20 cellular contexts compared by ENCODE assay signal in genomic region chr1:239707615-239708014, GRCh38.
A peak's percentile ranks its signal among the peaks of the same experiment; 100 is the strongest.
DNase-seq lines count a peak whose midpoint lies in the region; ATAC-seq and TF ChIP-seq lines count a peak whose summit lies in the region.
"Had no signal": no experiment of that assay in that cellular context is flagged by ENCODE, and none has a peak within 500 bp of the region (broad histone marks: within the 10 kb centered on the region; RNA-seq: fewer than 3 reads in every experiment).

No MANE protein-coding gene starts in this region.

- H3K4me3 Mint-ChIP-seq in activated naive CD4-positive, alpha-beta T cell treated with anti-CD3 and anti-CD28 coated beads, Interleukin-2, amount 50 U/mL, for 24 hours, result no peak overlapping the region
- no peak overlapping the region for H3K4me3 Mint-ChIP-seq in activated naive CD4-positive, alpha-beta T cell treated with anti-CD3 and anti-CD28 coated beads for 36 hours
- no peak overlapping the region for H3K4me3 Mint-ChIP-seq in CD8-positive, alpha-beta T cell
- no peak overlapping the region for H3K4me3 Mint-ChIP-seq in WTC11
- H3K4me3 Mint-ChIP-seq: CD4-positive, alpha-beta memory T cell; H9 had no signal

- TF ChIP-seq CTCF in CD8-positive, alpha-beta T cell (IDR thresholded peaks at IDR 0.05), result no peak
- no peak for TF ChIP-seq CTCF in WTC11 (IDR thresholded peaks at IDR 0.05)
- no peak for TF ChIP-seq CTCF in coronary artery (IDR thresholded peaks at IDR 0.05)

- no peaks in the 10 kb centered on the region for H3K4me1 ChIP-seq in CD8-positive, alpha-beta T cell (ENCODE audit: insufficient read depth, low read length)
- H3K4me1 ChIP-seq: BE2C had no signal

- H3K36me3 ChIP-seq in CD8-positive, alpha-beta T cell (ENCODE audit: insufficient read depth, low read length), result no peaks in the 10 kb centered on the region
- H3K36me3 ChIP-seq: BE2C had no signal

- peaks cover 36% of the 10 kb centered on the region for H3K36me3 Mint-ChIP-seq in activated naive CD4-positive, alpha-beta T cell treated with anti-CD3 and anti-CD28 coated beads, Interleukin-2, amount 50 U/mL, for 24 hours
- H3K36me3 Mint-ChIP-seq in activated naive CD4-positive, alpha-beta T cell treated with anti-CD3 and anti-CD28 coated beads for 36 hours (ENCODE audit: low read depth), result peaks cover 31% of the 10 kb centered on the region
- H3K36me3 Mint-ChIP-seq in CD8-positive, alpha-beta T cell, result peaks cover 71% of the 10 kb centered on the region
- H3K36me3 Mint-ChIP-seq in WTC11, result no peaks in the 10 kb centered on the region

- CTCF ChIA-PET in activated naive CD4-positive, alpha-beta T cell treated with anti-CD3 and anti-CD28 coated beads for 36 hours (lab: Charles Lee), result interaction anchor here (0.7 to 3.3 kb wide), 4 partner anchors 11 to 44 kb away, joined by 3 to 13 read pairs (median 3); no protein-coding TSS in a partner anchor
- CTCF ChIA-PET in CD8-positive, alpha-beta T cell (lab: Charles Lee), result no interaction called here
- CTCF ChIA-PET in WTC11 (lab: Charles Lee), result no interaction called here

- H3K27me3 ChIP-seq in CD8-positive, alpha-beta T cell (ENCODE audit: insufficient read depth, low read length), result no peaks in the 10 kb centered on the region
- H3K27me3 ChIP-seq: BE2C had no signal

- ATAC-seq in CD8-positive, alpha-beta T cell, result no peak
- ATAC-seq in WTC11, result no peak
- ATAC-seq: GM12878, K562 had no signal

- H3K27ac ChIP-seq in CD8-positive, alpha-beta T cell (ENCODE audit: low read depth, low read length), result no peak overlapping the region
- no peak overlapping the region for H3K27ac ChIP-seq in coronary artery

- H3K4me3 ChIP-seq in CD8-positive, alpha-beta T cell (ENCODE audit: low read depth, low read length), result no peak overlapping the region
- no peak overlapping the region for H3K4me3 ChIP-seq in coronary artery
- H3K4me3 ChIP-seq: GM12878, K562 had no signal

- H3K27me3 Mint-ChIP-seq in activated naive CD4-positive, alpha-beta T cell treated with anti-CD3 and anti-CD28 coated beads, Interleukin-2, amount 50 U/mL, for 24 hours, result no peaks in the 10 kb centered on the region
- no peaks in the 10 kb centered on the region for H3K27me3 Mint-ChIP-seq in activated naive CD4-positive, alpha-beta T cell treated with anti-CD3 and anti-CD28 coated beads for 36 hours (ENCODE audit: low read depth)
- H3K27me3 Mint-ChIP-seq in CD8-positive, alpha-beta T cell (ENCODE audit: low read depth), result no peaks in the 10 kb centered on the region
- H3K27me3 Mint-ChIP-seq in WTC11 (ENCODE audit: low read depth), result no peaks in the 10 kb centered on the region
- H3K27me3 Mint-ChIP-seq: CD4-positive, alpha-beta memory T cell had no signal

- H3K9me3 ChIP-seq in CD8-positive, alpha-beta T cell (ENCODE audit: low read length), result no peaks in the 10 kb centered on the region
- H3K9me3 ChIP-seq: BE2C had no signal

- peaks cover 55% of the 10 kb centered on the region for H3K4me1 Mint-ChIP-seq in activated naive CD4-positive, alpha-beta T cell treated with anti-CD3 and anti-CD28 coated beads, Interleukin-2, amount 50 U/mL, for 24 hours
- H3K4me1 Mint-ChIP-seq in activated naive CD4-positive, alpha-beta T cell treated with anti-CD3 and anti-CD28 coated beads for 36 hours (ENCODE audit: low read depth), result peaks cover 50% of the 10 kb centered on the region
- peaks cover 30% of the 10 kb centered on the region for H3K4me1 Mint-ChIP-seq in CD8-positive, alpha-beta T cell (ENCODE audit: low read depth)
- peaks cover 41% of the 10 kb centered on the region for H3K4me1 Mint-ChIP-seq in WTC11

- H3K9me3 Mint-ChIP-seq in activated naive CD4-positive, alpha-beta T cell treated with anti-CD3 and anti-CD28 coated beads, Interleukin-2, amount 50 U/mL, for 24 hours, result no peaks in the 10 kb centered on the region
- peaks cover 2% of the 10 kb centered on the region for H3K9me3 Mint-ChIP-seq in activated naive CD4-positive, alpha-beta T cell treated with anti-CD3 and anti-CD28 coated beads for 36 hours
- H3K9me3 Mint-ChIP-seq in CD8-positive, alpha-beta T cell, result no peaks in the 10 kb centered on the region
- H3K9me3 Mint-ChIP-seq in WTC11, result no peaks in the 10 kb centered on the region
- H3K9me3 Mint-ChIP-seq: H9 had no signal

- no peak for DNase-seq in activated naive CD4-positive, alpha-beta T cell treated with anti-CD3 and anti-CD28 coated beads for 36 hours
- DNase-seq in CD8-positive, alpha-beta T cell, result no peak
- DNase-seq in WTC11 (ENCODE audit: low spot score), result no peak
- no peak for DNase-seq in NCI-H1092 (lab: John Stamatoyannopoulos, UW)
- DNase-seq in stimulated activated CD4-positive, alpha-beta T cell treated with anti-CD3 and anti-CD28 coated beads, Interleukin-1b, Interleukin-23, amount 100 ng/mL, for 48 hours, result no peak
- DNase-seq in coronary artery (ENCODE audit: low spot score), result no peak
- DNase-seq: ACHN; BE2C; C1 segment of cervical spinal cord; Calu3; CD4-positive, alpha-beta memory T cell; DMS 273 treated with DMSO at 0.1 percent for 48 hours; DMS53; DND-41; EL; H9; IMR-90 had no signal

- POLR2A ChIA-PET in CD8-positive, alpha-beta T cell (lab: Charles Lee), result interaction anchor here (4.3 kb wide), 1 partner anchor 12 kb away, joined by 18 read pairs; no protein-coding TSS in a partner anchor
- POLR2A ChIA-PET in WTC11 (lab: Charles Lee), result no interaction called here

- H3K27ac Mint-ChIP-seq in activated naive CD4-positive, alpha-beta T cell treated with anti-CD3 and anti-CD28 coated beads, Interleukin-2, amount 50 U/mL, for 24 hours, result peak overlapping the region; percentile 69
- no peak overlapping the region for H3K27ac Mint-ChIP-seq in activated naive CD4-positive, alpha-beta T cell treated with anti-CD3 and anti-CD28 coated beads for 36 hours
- peak overlapping the region; percentile 55 for H3K27ac Mint-ChIP-seq in CD8-positive, alpha-beta T cell
- 0 out of 2 replicates have a peak overlapping the region, but pooled peaks have one; percentile 26 for H3K27ac Mint-ChIP-seq in WTC11

- intact Hi-C loops in activated naive CD4-positive, alpha-beta T cell treated with anti-CD3 and anti-CD28 coated beads for 36 hours (cut with micrococcal nuclease), result loop anchor here (1.0 to 2.0 kb wide), 2 partner anchors 12 to 107 kb away; no protein-coding TSS in a partner anchor
- intact Hi-C loops in CD8-positive, alpha-beta T cell (cut with DNase I, micrococcal nuclease), result no loop called here

TF ChIP-seq in WTC11, 78 proteins besides CTCF, POLR2A, EP300 and RAD21 (continues in another document):
- no peak for TF ChIP-seq RORB (CRISPR knock-in tag; IDR thresholded peaks at IDR 0.05)
- TF ChIP-seq ZNF512 (CRISPR knock-in tag; IDR thresholded peaks at IDR 0.05; ENCODE audit: borderline replicate concordance), result no peak
- TF ChIP-seq, protein P1, sequence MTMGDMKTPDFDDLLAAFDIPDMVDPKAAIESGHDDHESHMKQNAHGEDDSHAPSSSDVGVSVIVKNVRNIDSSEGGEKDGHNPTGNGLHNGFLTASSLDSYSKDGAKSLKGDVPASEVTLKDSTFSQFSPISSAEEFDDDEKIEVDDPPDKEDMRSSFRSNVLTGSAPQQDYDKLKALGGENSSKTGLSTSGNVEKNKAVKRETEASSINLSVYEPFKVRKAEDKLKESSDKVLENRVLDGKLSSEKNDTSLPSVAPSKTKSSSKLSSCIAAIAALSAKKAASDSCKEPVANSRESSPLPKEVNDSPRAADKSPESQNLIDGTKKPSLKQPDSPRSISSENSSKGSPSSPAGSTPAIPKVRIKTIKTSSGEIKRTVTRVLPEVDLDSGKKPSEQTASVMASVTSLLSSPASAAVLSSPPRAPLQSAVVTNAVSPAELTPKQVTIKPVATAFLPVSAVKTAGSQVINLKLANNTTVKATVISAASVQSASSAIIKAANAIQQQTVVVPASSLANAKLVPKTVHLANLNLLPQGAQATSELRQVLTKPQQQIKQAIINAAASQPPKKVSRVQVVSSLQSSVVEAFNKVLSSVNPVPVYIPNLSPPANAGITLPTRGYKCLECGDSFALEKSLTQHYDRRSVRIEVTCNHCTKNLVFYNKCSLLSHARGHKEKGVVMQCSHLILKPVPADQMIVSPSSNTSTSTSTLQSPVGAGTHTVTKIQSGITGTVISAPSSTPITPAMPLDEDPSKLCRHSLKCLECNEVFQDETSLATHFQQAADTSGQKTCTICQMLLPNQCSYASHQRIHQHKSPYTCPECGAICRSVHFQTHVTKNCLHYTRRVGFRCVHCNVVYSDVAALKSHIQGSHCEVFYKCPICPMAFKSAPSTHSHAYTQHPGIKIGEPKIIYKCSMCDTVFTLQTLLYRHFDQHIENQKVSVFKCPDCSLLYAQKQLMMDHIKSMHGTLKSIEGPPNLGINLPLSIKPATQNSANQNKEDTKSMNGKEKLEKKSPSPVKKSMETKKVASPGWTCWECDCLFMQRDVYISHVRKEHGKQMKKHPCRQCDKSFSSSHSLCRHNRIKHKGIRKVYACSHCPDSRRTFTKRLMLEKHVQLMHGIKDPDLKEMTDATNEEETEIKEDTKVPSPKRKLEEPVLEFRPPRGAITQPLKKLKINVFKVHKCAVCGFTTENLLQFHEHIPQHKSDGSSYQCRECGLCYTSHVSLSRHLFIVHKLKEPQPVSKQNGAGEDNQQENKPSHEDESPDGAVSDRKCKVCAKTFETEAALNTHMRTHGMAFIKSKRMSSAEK (CRISPR knock-in tag; IDR thresholded peaks at IDR 0.05; ENCODE audit: borderline replicate concordance), result no peak
- TF ChIP-seq TEAD1 (CRISPR knock-in tag; IDR thresholded peaks at IDR 0.05), result no peak
- no peak for TF ChIP-seq ZNF416 (CRISPR knock-in tag; IDR thresholded peaks at IDR 0.05)
- no peak for TF ChIP-seq TEAD4 (CRISPR knock-in tag; IDR thresholded peaks at IDR 0.05)
- no peak for TF ChIP-seq ZNF138 (CRISPR knock-in tag; conservative IDR thresholded peaks at IDR 0.05)
- TF ChIP-seq PRRX2 (CRISPR knock-in tag; IDR thresholded peaks at IDR 0.05), result no peak
- no peak for TF ChIP-seq TP53 (CRISPR knock-in tag; IDR thresholded peaks at IDR 0.05)
